In the genomic region with DNA sequence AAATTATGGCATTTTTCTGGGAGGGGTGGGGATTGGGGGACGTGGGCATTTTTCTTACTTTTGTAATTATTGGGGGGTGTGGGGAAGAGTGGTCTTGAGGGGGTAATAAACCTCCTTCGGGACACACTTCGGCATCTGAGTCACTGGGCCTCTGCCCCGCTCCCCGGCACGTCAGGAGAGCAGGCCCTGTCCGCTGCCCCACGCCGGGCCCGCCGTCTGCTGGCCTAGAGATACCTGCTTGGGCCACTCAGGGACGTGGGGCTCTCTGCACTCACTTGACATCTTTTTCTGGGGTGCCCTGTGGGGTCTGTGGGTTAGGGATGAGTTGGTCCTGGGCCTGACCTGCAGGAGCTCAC, we compare ENCODE assay signal across 10 cellular contexts. TPM values are rescaled to one million over a fixed set of nuclear protein-coding genes. Genes with fewer than 3 reads are reported as not detected.
DNase-seq lines count a peak whose midpoint lies in the region; ATAC-seq and TF ChIP-seq lines count a peak whose summit lies in the region.
"Had no signal": no experiment of that assay in that cellular context is flagged by ENCODE, and none has a peak within 500 bp of the region (broad histone marks: within the 10 kb centered on the region; RNA-seq: fewer than 3 reads in every experiment).

No MANE protein-coding gene starts in this region.

- peak overlapping the region; percentile 71 for H2BK5ac ChIP-seq in mesenchymal stem cell (ENCODE audit: low read depth, low read length, poor library complexity, severe bottlenecking)

- H3K4me1 Mint-ChIP-seq in activated CD4-positive, alpha-beta T cell treated with anti-CD3 and anti-CD28 coated beads, Interleukin-2, amount 10 ng/mL, durations not matched to agents 24 days and 14 days = peaks cover 62% of the 10 kb centered on the region
- peaks cover 58% of the 10 kb centered on the region for H3K4me1 Mint-ChIP-seq in activated T-helper 1 cell treated with anti-CD3 and anti-CD28 coated beads, Interleukin-12 subunit alpha, Interleukin-12 subunit beta, Interleukin-2, Interleukin-4 antibody, amounts not matched to agents 30 ng/mL and 10 ng/mL and 1 ng/mL, durations not matched to agents 14 hours and 24 hours and 36 hours (ENCODE audit: low read depth)

- H3K4ac ChIP-seq in mesenchymal stem cell (ENCODE audit: low read depth in 1 of 2, low read length in 2 of 2) = peak overlapping the region in 1 of 2 experiments; percentile 89

- no peak overlapping the region for H3K23ac ChIP-seq in mesenchymal stem cell (ENCODE audit: low read length in 2 of 2)

- peak overlapping the region; percentile 89 for H2AK5ac ChIP-seq in mesenchymal stem cell (ENCODE audit: low read length, severe bottlenecking)

- H3K27me3 Mint-ChIP-seq in activated CD4-positive, alpha-beta T cell treated with anti-CD3 and anti-CD28 coated beads, Interleukin-2, amount 10 ng/mL, durations not matched to agents 24 days and 14 days = no peaks in the 10 kb centered on the region
- H3K27me3 Mint-ChIP-seq in activated T-helper 1 cell treated with anti-CD3 and anti-CD28 coated beads, Interleukin-12 subunit alpha, Interleukin-12 subunit beta, Interleukin-2, Interleukin-4 antibody, amounts not matched to agents 30 ng/mL and 10 ng/mL and 1 ng/mL, durations not matched to agents 14 hours and 24 hours and 36 hours (ENCODE audit: insufficient read depth) = no peaks in the 10 kb centered on the region

- H3K4me2 ChIP-seq in mesenchymal stem cell (ENCODE audit: low read length, poor library complexity, severe bottlenecking) = no peak overlapping the region

- H3K9me3 ChIP-seq in mesenchymal stem cell (ENCODE audit: control insufficient read depth, low read length) (no peaks in the 10 kb centered on the region), thoracic aorta (no peaks in the 10 kb centered on the region)

- H3K79me1 ChIP-seq in mesenchymal stem cell (replicated peaks; ENCODE audit: low read length, poor library complexity, severe bottlenecking) = peaks cover 3% of the 10 kb centered on the region

- H3K36me3 Mint-ChIP-seq in activated CD4-positive, alpha-beta T cell treated with anti-CD3 and anti-CD28 coated beads, Interleukin-2, amount 10 ng/mL, durations not matched to agents 24 days and 14 days (ENCODE audit: low read depth) = peaks cover 56% of the 10 kb centered on the region
- H3K36me3 Mint-ChIP-seq in activated T-helper 1 cell treated with anti-CD3 and anti-CD28 coated beads, Interleukin-12 subunit alpha, Interleukin-12 subunit beta, Interleukin-2, Interleukin-4 antibody, amounts not matched to agents 30 ng/mL and 10 ng/mL and 1 ng/mL, durations not matched to agents 14 hours and 24 hours and 36 hours (ENCODE audit: low read depth) = peaks cover 30% of the 10 kb centered on the region

- peaks cover 43 to 45% of the 10 kb centered on the region in 2 experiments for H3K36me3 ChIP-seq in mesenchymal stem cell (ENCODE audit: control insufficient read depth in 1 of 2, insufficient read depth in 2 of 2, low read depth in 1 of 2, low read length in 2 of 2)
- H3K36me3 ChIP-seq in thoracic aorta = peaks cover 5% of the 10 kb centered on the region

- peak overlapping the region; percentile 70 for H4K8ac ChIP-seq in mesenchymal stem cell (ENCODE audit: low read length)

- H3K27me3 ChIP-seq in mesenchymal stem cell (ENCODE audit: control insufficient read depth in 1 of 2, insufficient read depth in 1 of 2, low read length in 2 of 2) (no peaks in the 10 kb centered on the region), thoracic aorta (replicated peaks; ENCODE audit: insufficient read depth) (no peaks in the 10 kb centered on the region)

- H3K9ac ChIP-seq in mesenchymal stem cell (ENCODE audit: low read length) = peak overlapping the region; percentile 45

- peak overlapping the region in 1 of 2 experiments; percentile 89 for H2BK12ac ChIP-seq in mesenchymal stem cell (ENCODE audit: low read length in 2 of 2)

- no peak for DNase-seq in activated CD4-positive, alpha-beta T cell treated with anti-CD3 and anti-CD28 coated beads, Interleukin-2, amount 10 ng/mL, durations not matched to agents 24 days and 14 days
- DNase-seq in activated CD4-positive, alpha-beta T cell treated with anti-CD3 and anti-CD28 coated beads, Interleukin-2, amount 50 U/mL, for 1 hour = no peak
- DNase-seq in activated T-helper 1 cell treated with anti-CD3 and anti-CD28 coated beads, Interleukin-12 subunit alpha, Interleukin-12 subunit beta, Interleukin-2, Interleukin-4 antibody, amounts not matched to agents 30 ng/mL and 10 ng/mL and 1 ng/mL, durations not matched to agents 14 hours and 24 hours and 36 hours (ENCODE audit: low spot score) = no peak
- no peak for DNase-seq in mesenchymal stem cell
- no peak for DNase-seq in thoracic aorta (ENCODE audit: low spot score)
- DNase-seq in NCI-H82 (lab: John Stamatoyannopoulos, UW) = no peak
- DNase-seq in stimulated activated CD4-positive, alpha-beta T cell treated with anti-CD3 and anti-CD28 coated beads, Interleukin-4, amount 100 ng/mL, for 24 hours = no peak
- no peak for DNase-seq in GM19238 (ENCODE audit: insufficient read length, low spot score)
- DNase-seq: mammary epithelial cell, NCI-H748 treated with DMSO at 0.1 percent for 48 hours had no signal

- H3K4me3 Mint-ChIP-seq in activated CD4-positive, alpha-beta T cell treated with anti-CD3 and anti-CD28 coated beads, Interleukin-2, amount 10 ng/mL, durations not matched to agents 24 days and 14 days = peak overlapping the region; percentile 100
- peak overlapping the region; percentile 60 for H3K4me3 Mint-ChIP-seq in activated T-helper 1 cell treated with anti-CD3 and anti-CD28 coated beads, Interleukin-12 subunit alpha, Interleukin-12 subunit beta, Interleukin-2, Interleukin-4 antibody, amounts not matched to agents 30 ng/mL and 10 ng/mL and 1 ng/mL, durations not matched to agents 14 hours and 24 hours and 36 hours

- H2AFZ ChIP-seq in mesenchymal stem cell (ENCODE audit: low read depth, low read length) = no peak overlapping the region

- peak overlapping the region in 1 of 2 experiments; percentile 66 for H3K14ac ChIP-seq in mesenchymal stem cell (ENCODE audit: low read length in 2 of 2)

- peak overlapping the region; percentile 39 for H2BK120ac ChIP-seq in mesenchymal stem cell (ENCODE audit: low read depth, low read length)

- H3K27ac ChIP-seq in mesenchymal stem cell (ENCODE audit: low read length, poor library complexity, severe bottlenecking) = peak overlapping the region; percentile 87
- H3K27ac ChIP-seq in thoracic aorta = peak overlapping the region; percentile 22 to 95

- H3K4me1 ChIP-seq in mesenchymal stem cell (ENCODE audit: control insufficient read depth, insufficient read depth, low read depth, low read length) (peaks cover 43% of the 10 kb centered on the region), thoracic aorta (ENCODE audit: control insufficient read depth in 1 of 2, low read depth in 2 of 2) (peaks cover 6 to 23% of the 10 kb centered on the region in 2 donors)

- peak overlapping the region; percentile 99 for H3K27ac Mint-ChIP-seq in activated CD4-positive, alpha-beta T cell treated with anti-CD3 and anti-CD28 coated beads, Interleukin-2, amount 10 ng/mL, durations not matched to agents 24 days and 14 days
- peak overlapping the region; percentile 95 for H3K27ac Mint-ChIP-seq in activated T-helper 1 cell treated with anti-CD3 and anti-CD28 coated beads, Interleukin-12 subunit alpha, Interleukin-12 subunit beta, Interleukin-2, Interleukin-4 antibody, amounts not matched to agents 30 ng/mL and 10 ng/mL and 1 ng/mL, durations not matched to agents 14 hours and 24 hours and 36 hours

- no peaks in the 10 kb centered on the region for H3K9me3 Mint-ChIP-seq in activated CD4-positive, alpha-beta T cell treated with anti-CD3 and anti-CD28 coated beads, Interleukin-2, amount 10 ng/mL, durations not matched to agents 24 days and 14 days
- H3K9me3 Mint-ChIP-seq in activated T-helper 1 cell treated with anti-CD3 and anti-CD28 coated beads, Interleukin-12 subunit alpha, Interleukin-12 subunit beta, Interleukin-2, Interleukin-4 antibody, amounts not matched to agents 30 ng/mL and 10 ng/mL and 1 ng/mL, durations not matched to agents 14 hours and 24 hours and 36 hours = no peaks in the 10 kb centered on the region

- H3K18ac ChIP-seq in mesenchymal stem cell (ENCODE audit: low read depth in 1 of 2, low read length in 2 of 2) = peak overlapping the region; percentile 55 to 93

- no peak for TF ChIP-seq CTCF in thoracic aorta (IDR thresholded peaks at IDR 0.05)

- intact Hi-C loops in activated CD4-positive, alpha-beta T cell treated with anti-CD3 and anti-CD28 coated beads, Interleukin-2, amount 10 ng/mL, durations not matched to agents 24 days and 14 days (cut with micrococcal nuclease) = loop anchor here (5.0 kb wide), 1 partner anchor 324 kb away; a partner anchor contains a TSS
- intact Hi-C loops in activated T-helper 1 cell treated with anti-CD3 and anti-CD28 coated beads, Interleukin-12 subunit alpha, Interleukin-12 subunit beta, Interleukin-2, Interleukin-4 antibody, amounts not matched to agents 30 ng/mL and 10 ng/mL and 1 ng/mL, durations not matched to agents 14 hours and 24 hours and 36 hours (cut with micrococcal nuclease) = loop anchor here (10.0 kb wide), 1 partner anchor 237 kb away; no protein-coding TSS in a partner anchor

- WGBS in mesenchymal stem cell = 79% methylated on average over 12 of the region's 12 CpGs

- H4K91ac ChIP-seq in mesenchymal stem cell (ENCODE audit: low read length) = peak overlapping the region; percentile 96

- no peak for ATAC-seq in thoracic aorta (ENCODE audit: insufficient number of reproducible peaks, low FRiP score, low read depth)

- H3K4me3 ChIP-seq in mesenchymal stem cell (ENCODE audit: insufficient read depth in 1 of 2, low read depth in 1 of 2, low read length in 2 of 2) (no peak overlapping the region), thoracic aorta (no peak overlapping the region)

- H2BK15ac ChIP-seq in mesenchymal stem cell (ENCODE audit: low read depth, poor library complexity, severe bottlenecking) = peak overlapping the region; percentile 55

RNA-seq across cellular contexts. Expression of a gene that starts 3.5 kb away (rescaled TPM):
- total RNA-seq in activated CD4-positive, alpha-beta T cell treated with anti-CD3 and anti-CD28 coated beads, Interleukin-2, amount 10 ng/mL, durations not matched to agents 24 days and 14 days = 696 and 697 TPM in 2 replicates
- total RNA-seq in activated T-helper 1 cell treated with anti-CD3 and anti-CD28 coated beads, Interleukin-12 subunit alpha, Interleukin-12 subunit beta, Interleukin-2, Interleukin-4 antibody, amounts not matched to agents 30 ng/mL and 10 ng/mL and 1 ng/mL, durations not matched to agents 14 hours and 24 hours and 36 hours = 651 and 662 TPM in 2 replicates
- polyA plus RNA-seq in mesenchymal stem cell (2013, experiment 1 of 2) = 12,810 TPM
- polyA plus RNA-seq in mesenchymal stem cell (2013, experiment 2 of 2) = 12,668 TPM
- total RNA-seq in thoracic aorta = 1,000 to 10,000 TPM; 3,403 to 7,108 TPM

RNA-seq across cellular contexts. Expression of a gene that starts 7.0 kb away (rescaled TPM):
- 257 and 298 TPM in 2 replicates for total RNA-seq in activated CD4-positive, alpha-beta T cell treated with anti-CD3 and anti-CD28 coated beads, Interleukin-2, amount 10 ng/mL, durations not matched to agents 24 days and 14 days
- 292 and 295 TPM in 2 replicates for total RNA-seq in activated T-helper 1 cell treated with anti-CD3 and anti-CD28 coated beads, Interleukin-12 subunit alpha, Interleukin-12 subunit beta, Interleukin-2, Interleukin-4 antibody, amounts not matched to agents 30 ng/mL and 10 ng/mL and 1 ng/mL, durations not matched to agents 14 hours and 24 hours and 36 hours
- polyA plus RNA-seq in mesenchymal stem cell (2013, experiment 1 of 2) = 119 TPM
- 110 TPM for polyA plus RNA-seq in mesenchymal stem cell (2013, experiment 2 of 2)
- 100 to 1,000 TPM in 1 of 2 donors, 10 to 100 TPM in 1; 53.1 to 104 TPM for total RNA-seq in thoracic aorta

RNA-seq across cellular contexts. Expression of a gene that starts 28.2 kb away (rescaled TPM):
- 0.35 TPM in 1 of 2 replicates, not detected in the other for total RNA-seq in activated CD4-positive, alpha-beta T cell treated with anti-CD3 and anti-CD28 coated beads, Interleukin-2, amount 10 ng/mL, durations not matched to agents 24 days and 14 days
- not detected in 2 replicates for total RNA-seq in activated T-helper 1 cell treated with anti-CD3 and anti-CD28 coated beads, Interleukin-12 subunit alpha, Interleukin-12 subunit beta, Interleukin-2, Interleukin-4 antibody, amounts not matched to agents 30 ng/mL and 10 ng/mL and 1 ng/mL, durations not matched to agents 14 hours and 24 hours and 36 hours
- not detected for polyA plus RNA-seq in mesenchymal stem cell (2013, experiment 1 of 2)
- polyA plus RNA-seq in mesenchymal stem cell (2013, experiment 2 of 2) = 0.04 TPM
- 1 to 10 TPM in 1 of 2 donors, not detected in 1; 3.7 TPM for total RNA-seq in thoracic aorta

RNA-seq across cellular contexts. Expression of a gene that starts 31.5 kb away (rescaled TPM):
- 73.8 and 77.8 TPM in 2 replicates for total RNA-seq in activated CD4-positive, alpha-beta T cell treated with anti-CD3 and anti-CD28 coated beads, Interleukin-2, amount 10 ng/mL, durations not matched to agents 24 days and 14 days
- 71.2 and 77.1 TPM in 2 replicates for total RNA-seq in activated T-helper 1 cell treated with anti-CD3 and anti-CD28 coated beads, Interleukin-12 subunit alpha, Interleukin-12 subunit beta, Interleukin-2, Interleukin-4 antibody, amounts not matched to agents 30 ng/mL and 10 ng/mL and 1 ng/mL, durations not matched to agents 14 hours and 24 hours and 36 hours
- polyA plus RNA-seq in mesenchymal stem cell (2013, experiment 1 of 2) = 26.9 TPM
- polyA plus RNA-seq in mesenchymal stem cell (2013, experiment 2 of 2) = 27.1 TPM
- 10 to 100 TPM; 30.1 to 44.4 TPM for total RNA-seq in thoracic aorta

RNA-seq across cellular contexts. Expression of a gene that starts 32.0 kb away (rescaled TPM):
- total RNA-seq in activated CD4-positive, alpha-beta T cell treated with anti-CD3 and anti-CD28 coated beads, Interleukin-2, amount 10 ng/mL, durations not matched to agents 24 days and 14 days = 190 and 195 TPM in 2 replicates
- total RNA-seq in activated T-helper 1 cell treated with anti-CD3 and anti-CD28 coated beads, Interleukin-12 subunit alpha, Interleukin-12 subunit beta, Interleukin-2, Interleukin-4 antibody, amounts not matched to agents 30 ng/mL and 10 ng/mL and 1 ng/mL, durations not matched to agents 14 hours and 24 hours and 36 hours = 172 and 175 TPM in 2 replicates
- 46.3 TPM for polyA plus RNA-seq in mesenchymal stem cell (2013, experiment 1 of 2)
- polyA plus RNA-seq in mesenchymal stem cell (2013, experiment 2 of 2) = 43.5 TPM
- total RNA-seq in thoracic aorta = 10 to 100 TPM; 51.6 to 52.3 TPM
